Comparison of ENCODE assay signal across 5 cellular contexts in genomic region chr1:178674556-178674955, GRCh38. TPM values are rescaled to one million over a fixed set of nuclear protein-coding genes. Genes with fewer than 3 reads are reported as not detected.
DNase-seq lines count a peak whose midpoint lies in the region; ATAC-seq, FAIRE-seq and TF ChIP-seq lines count a peak whose summit lies in the region.
"Not testable (repeated sequence)": the region's sequence is repeated elsewhere in the genome, so short reads cannot be mapped to it uniquely, and the experiment has no call there.

No MANE protein-coding gene starts in this region.

- H3K27me3 Mint-ChIP-seq in Calu3 (ENCODE audit: unreplicated experiment): not testable (repeated sequence)

- H3K4me1 ChIP-seq in right lobe of liver, pancreas: not testable (repeated sequence)

- peak overlapping the region; percentile 52 for H3K27ac ChIP-seq in WERI-Rb-1
- not testable (repeated sequence) for H3K27ac ChIP-seq in right lobe of liver, pancreas

- peak; percentile 64 for ATAC-seq in left lobe of liver
- ATAC-seq in right lobe of liver: peak; percentile 55 to 96 (median 82)
- ATAC-seq in pancreas: peak; percentile 31 to 71 (median 58)

- peaks cover 14% of the 10 kb centered on the region for H3K4me1 Mint-ChIP-seq in Calu3 (ENCODE audit: low read depth, unreplicated experiment)

- not testable (repeated sequence) for FAIRE-seq in pancreas (lab: Jason Lieb, UNC)

- 27% methylated on average over 1 of the region's 1 CpG for WGBS in right lobe of liver (ENCODE audit: insufficient coverage, low coverage, low lambda C conversion rate, missing lambda C conversion rate)
- 18 to 21% methylated on average over 1 of the region's 1 CpG for WGBS in pancreas, 2 donors

- not testable (repeated sequence) for H3K4me3 ChIP-seq in WERI-Rb-1 (ENCODE audit: low read depth, low read length); right lobe of liver; pancreas

- TF ChIP-seq POLR2A in right lobe of liver (IDR thresholded peaks at IDR 0.05): not testable (repeated sequence)

- not testable (repeated sequence) for H3K9me3 ChIP-seq in WERI-Rb-1 (ENCODE audit: severe bottlenecking); right lobe of liver; pancreas

- not testable (repeated sequence) for H3K36me3 ChIP-seq in WERI-Rb-1, right lobe of liver, pancreas

- not testable (repeated sequence) for BruUV-seq in Calu3 (replicated peaks; lab: Mats Ljungman, UMichigan)

- DNase-seq in Calu3: peak; percentile 34
- peak; percentile 78 for DNase-seq in WERI-Rb-1
- DNase-seq in left lobe of liver (ENCODE audit: low spot score): peak; percentile 60
- peak; percentile 53 to 61 (median 55) for DNase-seq in right lobe of liver
- peak in 2 of 6 donors; percentile 33 to 37 for DNase-seq in pancreas

- TF ChIP-seq CTCF in Calu3 (IDR thresholded peaks at IDR 0.05; ENCODE audit: unreplicated experiment); WERI-Rb-1 (IDR thresholded peaks at IDR 0.05; ENCODE audit: low read depth, low read length); right lobe of liver (IDR thresholded peaks at IDR 0.05); pancreas (IDR thresholded peaks at IDR 0.05): not testable (repeated sequence)

- H3K4me3 Mint-ChIP-seq in Calu3 (ENCODE audit: low read depth, unreplicated experiment): not testable (repeated sequence)

- H3K9me3 Mint-ChIP-seq in Calu3 (ENCODE audit: low read depth, unreplicated experiment): not testable (repeated sequence)

- not testable (repeated sequence) for H3K36me3 Mint-ChIP-seq in Calu3 (ENCODE audit: insufficient read depth, unreplicated experiment)

- not testable (repeated sequence) for H3K27ac Mint-ChIP-seq in Calu3 (ENCODE audit: unreplicated experiment)

- not testable (repeated sequence) for H3K27me3 ChIP-seq in WERI-Rb-1 (ENCODE audit: insufficient read depth, low read depth, severe bottlenecking); right lobe of liver; pancreas

- intact Hi-C loops in Calu3 (cut with micrococcal nuclease; ENCODE audit: unreplicated experiment); right lobe of liver (cut with DNase I); pancreas (cut with DNase I): not testable (repeated sequence)

- CTCF ChIA-PET in Calu3 (lab: Charles Lee): not testable (repeated sequence)

RNA-seq across cellular contexts. Expression of gene RALGPS2, which starts 50.5 kb away (rescaled TPM):
- total RNA-seq in Calu3 (2022) (47.6 and 50.8 TPM in 2 replicates), left lobe of liver (24.6 TPM), right lobe of liver (10 to 100 TPM; 21.0 to 38.3 (median 28.4) TPM), pancreas (10 to 100 TPM in 3 of 6 donors, 1 to 10 TPM in 3; 5.0 to 11.6 (median 8.9) TPM)
- polyA plus RNA-seq in pancreas: 1 to 10 TPM; 1.9 to 5.0 TPM
